In genomic region chr14:68297871-68298468, GRCh38 we compare ENCODE assay signal across 9 cellular contexts.
DNase-seq lines count a peak whose midpoint lies in the region; ATAC-seq, FAIRE-seq and TF ChIP-seq lines count a peak whose summit lies in the region.
"Had no signal": no experiment of that assay in that cellular context is flagged by ENCODE, and none has a peak within 500 bp of the region (broad histone marks: within the 10 kb centered on the region; RNA-seq: fewer than 3 reads in every experiment).

No MANE protein-coding gene starts in this region.

- no peak overlapping the region for H3K4me2 ChIP-seq in HepG2 (ENCODE audit: low read depth, low read length)

- in situ Hi-C loops in astrocyte of the spinal cord (cut with HindIII; ENCODE audit: low sequenced_read_pairs): no loop called here
- in situ Hi-C loops in HepG2 (cut with HindIII; ENCODE audit: extremely low pct_ligation_motif_present, low pct_unique_long_range_greater_than_20kb): no loop called here

- no TSS peak for BruUV-seq in HepG2 (replicated peaks; lab: Mats Ljungman, UMichigan)

- TF ChIP-seq CTCF in AG09309 (IDR thresholded peaks at IDR 0.05; ENCODE audit: control insufficient read depth, insufficient read depth, low read depth, low read length, missing control alignments): peak; percentile 43
- peak; percentile 66 for TF ChIP-seq CTCF in HFFc6 (IDR thresholded peaks at IDR 0.05)
- TF ChIP-seq CTCF in astrocyte of the spinal cord (IDR thresholded peaks at IDR 0.05; ENCODE audit: low read depth, low read length): peak; percentile 39
- TF ChIP-seq CTCF in HepG2 (CRISPR knock-in tag; IDR thresholded peaks at IDR 0.05): peak; percentile 69

- H3K27me3 ChIP-seq in HepG2 (ENCODE audit: control insufficient read depth in 1 of 2, insufficient read depth in 2 of 2, low read length in 2 of 2): no peaks in the 10 kb centered on the region

- 86% methylated on average over 4 of the region's 4 CpGs for WGBS in HepG2 (ENCODE audit: low lambda C conversion rate)

- no peaks in the 10 kb centered on the region; the same call in 1 of the 2 replicates for H3K27me3 Mint-ChIP-seq in HFFc6 (ENCODE audit: insufficient read depth)
- H3K27me3 Mint-ChIP-seq in activated T-helper 2 cell treated with anti-CD3 and anti-CD28 coated beads, Interferon-gamma antibody, Interleukin-2, Interleukin-4, amounts not matched to agents 10 μg/mL and 5 μg/mL and 100 μg/mL, durations not matched to agents 14 hours and 24 hours and 36 hours (ENCODE audit: low read depth): no peaks in the 10 kb centered on the region

- peak; percentile 41 for TF ChIP-seq RAD21 in HepG2 (CRISPR knock-in tag; IDR thresholded peaks at IDR 0.05)

- ATAC-seq in HepG2 (no peak), HG02798 (IDR thresholded peaks at IDR 0.05; ENCODE audit: poor library complexity, unreplicated experiment) (no peak)

- FAIRE-seq in HepG2 (lab: Jason Lieb, UNC): no peak

- intact Hi-C loops in HepG2 (cut with micrococcal nuclease; ENCODE audit: unreplicated experiment): loop anchor here (5.0 to 10.0 kb wide), 2 partner anchors 51 to 167 kb away; no protein-coding TSS in a partner anchor
- intact Hi-C loops in activated T-helper 2 cell treated with anti-CD3 and anti-CD28 coated beads, Interferon-gamma antibody, Interleukin-2, Interleukin-4, amounts not matched to agents 10 μg/mL and 5 μg/mL and 100 μg/mL, durations not matched to agents 14 hours and 24 hours and 36 hours (cut with micrococcal nuclease): no loop called here

- H3K9ac ChIP-seq in HepG2 (ENCODE audit: insufficient read depth, low read depth, low read length): no peak overlapping the region

- no peak overlapping the region for H2AFZ ChIP-seq in HepG2 (ENCODE audit: low read length)

- DNase-seq in AG09309 (ENCODE audit: low read depth) (no peak), HFFc6 (peak; percentile 19), astrocyte of the spinal cord (ENCODE audit: low read depth, low spot score) (peak; percentile 54), HepG2 (ENCODE audit: low spot score) (peak; percentile 49), nucleus accumbens (lab: John Stamatoyannopoulos, UW) (no peak)
- no peak for DNase-seq in activated T-helper 2 cell treated with anti-CD3 and anti-CD28 coated beads, Interferon-gamma antibody, Interleukin-2, Interleukin-4, amounts not matched to agents 10 μg/mL and 5 μg/mL and 100 μg/mL, durations not matched to agents 14 hours and 24 hours and 36 hours (ENCODE audit: low spot score)
- DNase-seq in stimulated activated CD4-positive, alpha-beta T cell treated with anti-CD3 and anti-CD28 coated beads, Interleukin-1b, Interleukin-23, amount 100 ng/mL, for 48 hours: no peak
- DNase-seq: stimulated activated CD4-positive, alpha-beta T cell treated with anti-CD3 and anti-CD28 coated beads, Interleukin-15, amount 100 ng/mL, for 24 hours had no signal

- no peak for TF ChIP-seq EP300 in HepG2 (IDR thresholded peaks at IDR 0.05; ENCODE audit: low read depth in 2 of 2, low read length in 2 of 2)
- no peak for TF ChIP-seq EP300 in HepG2 (CRISPR knock-in tag; IDR thresholded peaks at IDR 0.05; ENCODE audit: borderline replicate concordance)

- CTCF ChIA-PET in HepG2 (lab: Yijun Ruan, JAX; ENCODE audit: low intra/inter-chr PET ratio, low total read pairs): no interaction called here

- no peak overlapping the region for H3K4me3 Mint-ChIP-seq in HFFc6
- no peak overlapping the region for H3K4me3 Mint-ChIP-seq in activated T-helper 2 cell treated with anti-CD3 and anti-CD28 coated beads, Interferon-gamma antibody, Interleukin-2, Interleukin-4, amounts not matched to agents 10 μg/mL and 5 μg/mL and 100 μg/mL, durations not matched to agents 14 hours and 24 hours and 36 hours (ENCODE audit: low read depth)

- no peaks in the 10 kb centered on the region for H3K9me3 ChIP-seq in HepG2 (ENCODE audit: low read length)

- H3K79me2 ChIP-seq in HepG2 (ENCODE audit: insufficient read depth, low read length): no peaks in the 10 kb centered on the region

- H3K36me3 Mint-ChIP-seq in HFFc6 (ENCODE audit: low read depth): peaks cover 4% of the 10 kb centered on the region; the same call in 1 of the 2 replicates
- no peaks in the 10 kb centered on the region for H3K36me3 Mint-ChIP-seq in activated T-helper 2 cell treated with anti-CD3 and anti-CD28 coated beads, Interferon-gamma antibody, Interleukin-2, Interleukin-4, amounts not matched to agents 10 μg/mL and 5 μg/mL and 100 μg/mL, durations not matched to agents 14 hours and 24 hours and 36 hours (ENCODE audit: low read depth)

- H3K9me3 Mint-ChIP-seq in HFFc6: no peaks in the 10 kb centered on the region
- peaks cover 5% of the 10 kb centered on the region for H3K9me3 Mint-ChIP-seq in activated T-helper 2 cell treated with anti-CD3 and anti-CD28 coated beads, Interferon-gamma antibody, Interleukin-2, Interleukin-4, amounts not matched to agents 10 μg/mL and 5 μg/mL and 100 μg/mL, durations not matched to agents 14 hours and 24 hours and 36 hours

- peaks cover 8% of the 10 kb centered on the region for H3K4me1 Mint-ChIP-seq in HFFc6 (ENCODE audit: low read depth)
- peaks cover 7% of the 10 kb centered on the region for H3K4me1 Mint-ChIP-seq in activated T-helper 2 cell treated with anti-CD3 and anti-CD28 coated beads, Interferon-gamma antibody, Interleukin-2, Interleukin-4, amounts not matched to agents 10 μg/mL and 5 μg/mL and 100 μg/mL, durations not matched to agents 14 hours and 24 hours and 36 hours (ENCODE audit: low read depth)

- no peak overlapping the region for H3K27ac ChIP-seq in HepG2 (ENCODE audit: extremely low read length, insufficient read depth, low read length)

- peak overlapping the region; percentile 20; the same call in 1 of the 2 replicates for H3K27ac Mint-ChIP-seq in HFFc6
- no peak overlapping the region for H3K27ac Mint-ChIP-seq in activated T-helper 2 cell treated with anti-CD3 and anti-CD28 coated beads, Interferon-gamma antibody, Interleukin-2, Interleukin-4, amounts not matched to agents 10 μg/mL and 5 μg/mL and 100 μg/mL, durations not matched to agents 14 hours and 24 hours and 36 hours

- POLR2A ChIA-PET in HepG2 (lab: Yijun Ruan, JAX): no interaction called here

- no peak for TF ChIP-seq POLR2A in HepG2 (IDR thresholded peaks at IDR 0.05; ENCODE audit: insufficient read depth in 1 of 2, low read depth in 2 of 2, low read length in 2 of 2)

- no peak overlapping the region for H3K4me3 ChIP-seq in AG09309 (ENCODE audit: control insufficient read depth, low read depth, low read length)
- H3K4me3 ChIP-seq in astrocyte of the spinal cord (ENCODE audit: low read depth, low read length): no peak overlapping the region
- H3K4me3 ChIP-seq in HepG2 (replicated peaks in 1 of 3; ENCODE audit: insufficient read depth in 1 of 3, low read depth in 2 of 3, low read length in 3 of 3): no peak overlapping the region

- no peaks in the 10 kb centered on the region for H4K20me1 ChIP-seq in HepG2 (ENCODE audit: insufficient read depth, low read length)

- no peaks in the 10 kb centered on the region for H3K36me3 ChIP-seq in HepG2 (replicated peaks in 1 of 2; ENCODE audit: control insufficient read depth in 1 of 2, insufficient read depth in 2 of 2, low read length in 2 of 2)

- peaks cover 58% of the 10 kb centered on the region for H3K4me1 ChIP-seq in HepG2 (ENCODE audit: insufficient read depth, low read length)

TF ChIP-seq in HepG2, 621 proteins besides CTCF, POLR2A, EP300 and RAD21:
- peak; percentile 31; the same call in 1 of the 2 replicates for TF ChIP-seq TFAP4 (IDR thresholded peaks at IDR 0.05; ENCODE audit: borderline replicate concordance, low read depth)
- no peak for TF ChIP-seq ZNF672 (CRISPR knock-in tag; IDR thresholded peaks at IDR 0.05)
- TF ChIP-seq REPIN1 (CRISPR knock-in tag; IDR thresholded peaks at IDR 0.05; ENCODE audit: borderline replicate concordance, low read depth): peak; percentile 71; the same call in 1 of the 2 replicates
- no peak for TF ChIP-seq NCOA5 (CRISPR knock-in tag; IDR thresholded peaks at IDR 0.05)
- TF ChIP-seq ELF3 (CRISPR knock-in tag; IDR thresholded peaks at IDR 0.05): peak; percentile 48; the same call in 1 of the 2 replicates
- 0 out of 2 replicates have a peak, but pooled peaks have one; percentile 39 for TF ChIP-seq ZMYM4 (CRISPR knock-in tag; IDR thresholded peaks at IDR 0.05)
- TF ChIP-seq ZFP36L1 (CRISPR knock-in tag; IDR thresholded peaks at IDR 0.05): no peak
- TF ChIP-seq TEAD3 (CRISPR knock-in tag; optimal IDR thresholded peaks at IDR 0.05; ENCODE audit: borderline replicate concordance): peak; percentile 62
- peak; percentile 81 for TF ChIP-seq STAG1 (CRISPR knock-in tag; IDR thresholded peaks at IDR 0.05)
- TF ChIP-seq GATAD2A (CRISPR knock-in tag; IDR thresholded peaks at IDR 0.05): 0 out of 2 replicates have a peak, but pooled peaks have one; percentile 12
- peak; percentile 57 for TF ChIP-seq SMC3 (IDR thresholded peaks at IDR 0.05; ENCODE audit: low read length)
- no peak for TF ChIP-seq ZSCAN31 (CRISPR knock-in tag; IDR thresholded peaks at IDR 0.05; ENCODE audit: low read depth)
- TF ChIP-seq ZNF652 (CRISPR knock-in tag; IDR thresholded peaks at IDR 0.05; ENCODE audit: borderline replicate concordance, low read depth): no peak
- TF ChIP-seq ELF1 (CRISPR knock-in tag; IDR thresholded peaks at IDR 0.05): peak; percentile 41; the same call in 1 of the 2 replicates

Comparison
In these comparisons a context has a peak if more than half of its experiments do, and no peak if none do; other contexts are left out.
1. DNase-seq: peak in HFFc6 (single experiment), astrocyte of the spinal cord (single experiment) and HepG2 (single experiment); none in AG09309 (single experiment), activated T-helper 2 cell treated with anti-CD3 and anti-CD28 coated beads, Interferon-gamma antibody, Interleukin-2, Interleukin-4, amounts not matched to agents 10 μg/mL and 5 μg/mL and 100 μg/mL, durations not matched to agents 14 hours and 24 hours and 36 hours (single experiment), stimulated activated CD4-positive, alpha-beta T cell treated with anti-CD3 and anti-CD28 coated beads, Interleukin-1b, Interleukin-23, amount 100 ng/mL, for 48 hours (single experiment) and nucleus accumbens (0 of 56).
2. Peak in every context shown above with its lines, with median percentiles within 50 percentile points of each other: CTCF ChIP-seq.